Comparison of ENCODE assay signal across 19 cellular contexts in the genomic region with DNA sequence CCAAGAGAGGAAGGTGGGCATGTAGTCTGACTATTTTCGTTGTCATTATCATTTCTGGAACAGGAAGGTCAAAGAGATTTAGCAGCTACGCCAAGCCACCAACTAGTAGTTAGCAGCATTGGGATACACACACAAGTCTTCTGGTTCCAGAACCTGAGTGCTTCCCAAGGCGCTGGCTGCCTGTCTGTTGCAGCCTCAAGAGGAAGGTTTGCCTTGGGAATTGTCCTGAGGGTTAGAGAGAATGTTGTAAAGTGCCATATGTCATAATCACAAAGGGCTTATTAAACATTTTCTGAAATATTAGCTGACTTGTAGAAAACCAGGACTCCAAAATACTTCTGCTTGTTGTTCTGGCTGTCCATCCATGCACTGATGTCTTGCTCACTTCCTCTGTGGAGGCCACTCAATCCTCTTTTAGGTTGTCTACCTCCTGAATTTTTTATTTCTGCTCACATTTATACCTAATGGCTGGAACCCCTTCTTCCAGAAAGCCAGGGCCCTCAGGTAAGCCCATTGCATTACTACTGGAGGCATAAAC. TPM values are rescaled to one million over a fixed set of nuclear protein-coding genes. Genes with fewer than 3 reads are reported as not detected.
DNase-seq lines count a peak whose midpoint lies in the region; ATAC-seq, FAIRE-seq and TF ChIP-seq lines count a peak whose summit lies in the region.
"Had no signal": no experiment of that assay in that cellular context is flagged by ENCODE, and none has a peak within 500 bp of the region (broad histone marks: within the 10 kb centered on the region; RNA-seq: fewer than 3 reads in every experiment).

No MANE protein-coding gene starts in this region.

- no peak overlapping the region for H3K9ac ChIP-seq in HepG2 (ENCODE audit: insufficient read depth, low read depth, low read length)
- no peak overlapping the region for H3K9ac ChIP-seq in mucosa of rectum (ENCODE audit: low read depth in 1 of 2, low read length in 2 of 2)

- DNase-seq in right lobe of liver (no peak), HepG2 (ENCODE audit: low spot score) (no peak), heart right ventricle (no peak), activated gamma-delta T cell (lab: John Stamatoyannopoulos, UW) (no peak)
- DNase-seq: H7, Kasumi-1, MG63, NCI-H1048, NCI-H1436, NCI-H1930, NCI-H2171, NCI-H526, Peyer's patch had no signal

- ATAC-seq in right lobe of liver = peak; percentile 33 to 54 (median 41)
- ATAC-seq in HepG2 = no peak
- ATAC-seq in heart right ventricle = peak in 5 of 8 donors; percentile 24 to 46 (median 38)
- no peak for ATAC-seq in HG02938 (IDR thresholded peaks at IDR 0.05; ENCODE audit: unreplicated experiment)
- no peak for ATAC-seq in GM21717 (IDR thresholded peaks at IDR 0.05; ENCODE audit: unreplicated experiment)

- no peak overlapping the region for H3K4me3 ChIP-seq in right lobe of liver
- H3K4me3 ChIP-seq in HepG2 (replicated peaks in 1 of 3; ENCODE audit: insufficient read depth in 1 of 3, low read depth in 2 of 3, low read length in 3 of 3) = no peak overlapping the region
- H3K4me3 ChIP-seq in heart right ventricle = peak overlapping the region in 1 of 10 donors; percentile 26
- H3K4me3 ChIP-seq in mucosa of rectum (ENCODE audit: low read length in 2 of 2) = no peak overlapping the region
- H3K4me3 ChIP-seq: MG63, Peyer's patch, SK-N-MC had no signal

- no peak overlapping the region for H3K4me2 ChIP-seq in HepG2 (ENCODE audit: low read depth, low read length)

- H3K9me3 ChIP-seq in right lobe of liver (no peaks in the 10 kb centered on the region), HepG2 (ENCODE audit: low read length) (no peaks in the 10 kb centered on the region), heart right ventricle (peaks cover 0 to 6% (median 0%) of the 10 kb centered on the region in 11 donors), mucosa of rectum (ENCODE audit: control insufficient read depth in 2 of 2, low read length in 2 of 2) (no peaks in the 10 kb centered on the region)
- H3K9me3 ChIP-seq: MG63, Peyer's patch had no signal

- no peak for TF ChIP-seq EP300 in HepG2 (IDR thresholded peaks at IDR 0.05; ENCODE audit: low read depth in 2 of 2, low read length in 2 of 2)
- TF ChIP-seq EP300 in HepG2 (CRISPR knock-in tag; IDR thresholded peaks at IDR 0.05; ENCODE audit: borderline replicate concordance) = no peak

- H3K27me3 ChIP-seq in right lobe of liver = no peaks in the 10 kb centered on the region
- H3K27me3 ChIP-seq in HepG2 (ENCODE audit: control insufficient read depth in 1 of 2, insufficient read depth in 2 of 2, low read length in 2 of 2) = no peaks in the 10 kb centered on the region
- no peaks in the 10 kb centered on the region for H3K27me3 ChIP-seq in heart right ventricle
- no peaks in the 10 kb centered on the region for H3K27me3 ChIP-seq in mucosa of rectum (ENCODE audit: control insufficient read depth in 2 of 2, insufficient read depth in 2 of 2, low read length in 2 of 2)
- H3K27me3 ChIP-seq: BLaER1 treated with 17β-estradiol and CSF1 and Interleukin-3, amounts not matched to agents 10 nM and 100 nM; MG63; Peyer's patch had no signal

- H3K36me3 ChIP-seq in right lobe of liver (peaks cover 0 to 1% (median 0%) of the 10 kb centered on the region in 4 donors), HepG2 (replicated peaks in 1 of 2; ENCODE audit: control insufficient read depth in 1 of 2, insufficient read depth in 2 of 2, low read length in 2 of 2) (peaks cover under 1 to 2% of the 10 kb centered on the region in 2 experiments; a peak in 1 of 5 replicates), heart right ventricle (peaks cover 0 to 22% (median 0%) of the 10 kb centered on the region in 9 donors), mucosa of rectum (ENCODE audit: control insufficient read depth in 2 of 2, insufficient read depth in 2 of 2, low read length in 2 of 2) (peaks cover 12 to 20% of the 10 kb centered on the region in 2 donors)
- H3K36me3 ChIP-seq: MG63 had no signal

- CTCF ChIA-PET in HepG2 (lab: Yijun Ruan, JAX; ENCODE audit: low intra/inter-chr PET ratio, low total read pairs) = no interaction called here

- no peak for TF ChIP-seq RAD21 in HepG2 (CRISPR knock-in tag; IDR thresholded peaks at IDR 0.05)

- H3K4me1 ChIP-seq in right lobe of liver (no peaks in the 10 kb centered on the region), HepG2 (ENCODE audit: insufficient read depth, low read length) (no peaks in the 10 kb centered on the region), heart right ventricle (peaks cover 0 to 36% (median 0%) of the 10 kb centered on the region in 9 donors), mucosa of rectum (ENCODE audit: control insufficient read depth in 2 of 2, insufficient read depth in 2 of 2, low read length in 2 of 2) (no peaks in the 10 kb centered on the region)
- H3K4me1 ChIP-seq: Peyer's patch had no signal

- peak overlapping the region in 2 of 3 donors; percentile 6 to 24 for H3K27ac ChIP-seq in right lobe of liver
- H3K27ac ChIP-seq in HepG2 (ENCODE audit: extremely low read length, insufficient read depth, low read length) = no peak overlapping the region
- peak overlapping the region in 1 of 10 donors; percentile 61 for H3K27ac ChIP-seq in heart right ventricle
- H3K27ac ChIP-seq in mucosa of rectum (ENCODE audit: low read depth in 2 of 2, low read length in 2 of 2) = peak overlapping the region; percentile 32 to 46
- H3K27ac ChIP-seq: Peyer's patch, SK-N-MC had no signal

- in situ Hi-C loops in HepG2 (cut with HindIII; ENCODE audit: extremely low pct_ligation_motif_present, low pct_unique_long_range_greater_than_20kb) = no loop called here

- POLR2A ChIA-PET in HepG2 (lab: Yijun Ruan, JAX) = no interaction called here

- TF ChIP-seq CTCF in right lobe of liver (IDR thresholded peaks at IDR 0.05) (no peak), HepG2 (CRISPR knock-in tag; IDR thresholded peaks at IDR 0.05) (no peak), heart right ventricle (IDR thresholded peaks at IDR 0.05) (no peak)

- 62% methylated on average over 3 of the region's 3 CpGs for WGBS in right lobe of liver (ENCODE audit: insufficient coverage, low coverage, low lambda C conversion rate, missing lambda C conversion rate)
- WGBS in HepG2 (ENCODE audit: low lambda C conversion rate) = 84% methylated on average over 3 of the region's 3 CpGs
- WGBS in heart right ventricle, 2 donors = 79 to 82% methylated on average over 3 of the region's 3 CpGs

- no peak overlapping the region for H2AFZ ChIP-seq in HepG2 (ENCODE audit: low read length)

- intact Hi-C loops in right lobe of liver (cut with DNase I) (no loop called here), HepG2 (cut with micrococcal nuclease; ENCODE audit: unreplicated experiment) (no loop called here), heart right ventricle (cut with DNase I) (no loop called here)

- BruUV-seq in HepG2 (replicated peaks; lab: Mats Ljungman, UMichigan) = no TSS peak

- TF ChIP-seq POLR2A in right lobe of liver (IDR thresholded peaks at IDR 0.05) = peak; percentile 28
- TF ChIP-seq POLR2A in HepG2 (IDR thresholded peaks at IDR 0.05; ENCODE audit: insufficient read depth in 1 of 2, low read depth in 2 of 2, low read length in 2 of 2) = no peak

- no peaks in the 10 kb centered on the region for H3K79me2 ChIP-seq in HepG2 (ENCODE audit: insufficient read depth, low read length)

- H4K20me1 ChIP-seq in HepG2 (ENCODE audit: insufficient read depth, low read length) = no peaks in the 10 kb centered on the region
- H4K20me1 ChIP-seq: BLaER1 treated with 17β-estradiol and CSF1 and Interleukin-3, amounts not matched to agents 10 nM and 100 nM had no signal

- no peak for FAIRE-seq in HepG2 (lab: Jason Lieb, UNC)
- FAIRE-seq: G401.6 had no signal

TF ChIP-seq in HepG2, 621 proteins besides CTCF, POLR2A, EP300 and RAD21:
- TF ChIP-seq MAFK (conservative IDR thresholded peaks at IDR 0.05 in 1 of 2, IDR thresholded peaks at IDR 0.05 in 1 of 2; ENCODE audit: low read length in 2 of 2) (0 out of 4 replicates have a peak, but pooled peaks of 1 of the 2 experiments have one; percentile 26), NFKBIZ (CRISPR knock-in tag; IDR thresholded peaks at IDR 0.05) (no peak)
TF ChIP-seq in HepG2: peak in this region for 1.

RNA-seq across cellular contexts. Expression of gene SLC36A1, which starts 46.3 kb away (rescaled TPM):
- total RNA-seq in right lobe of liver = 1 to 10 TPM; 2.0 to 8.2 (median 5.2) TPM
- total RNA-seq in HepG2 (2016; rRNA removed; fragmentation: Illumina TruSeq; extraction: Trizol) = 5.5 and 8.0 TPM in 2 replicates
- 2.2 TPM in 2 replicates for total RNA-seq in HepG2 (2016; cell fraction: cytosol; rRNA removed; fragmentation: Illumina TruSeq; extraction: Trizol; ENCODE audit: low read depth)
- 5.3 and 6.0 TPM in 2 replicates for total RNA-seq in HepG2 (2016; cell fraction: insoluble cytoplasmic fraction; rRNA removed; fragmentation: Illumina TruSeq; extraction: Trizol)
- total RNA-seq in HepG2 (2016; cell fraction: membrane; rRNA removed; fragmentation: Illumina TruSeq; extraction: Trizol) = 5.7 and 6.6 TPM in 2 replicates
- 9.8 and 12.7 TPM in 2 replicates for total RNA-seq in HepG2 (2016; cell fraction: nucleus; rRNA removed; fragmentation: Illumina TruSeq; extraction: Trizol)
- 8.5 and 8.9 TPM in 2 replicates for polyA plus RNA-seq in HepG2 (2011; rRNA removed)
- 4.8 and 5.0 TPM in 2 replicates for polyA plus RNA-seq in HepG2 (2011; cell fraction: cytosol; rRNA removed)
- polyA plus RNA-seq in HepG2 (2011; cell fraction: nucleus; rRNA removed) = 12.0 and 12.4 TPM in 2 replicates
- 5.1 and 5.5 TPM in 2 replicates for polyA plus RNA-seq in HepG2 (2012)
- polyA plus RNA-seq in HepG2 (2016; cell fraction: cytosol; fragmentation: Illumina TruSeq; extraction: Trizol; ENCODE audit: low read depth) = 0.78 and 1.0 TPM in 2 replicates
- polyA plus RNA-seq in HepG2 (2016; cell fraction: insoluble cytoplasmic fraction; fragmentation: Illumina TruSeq; extraction: Trizol; ENCODE audit: low read depth) = 4.5 and 5.2 TPM in 2 replicates
- polyA plus RNA-seq in HepG2 (2016; cell fraction: membrane; fragmentation: Illumina TruSeq; extraction: Trizol; ENCODE audit: low read depth) = 2.0 and 2.2 TPM in 2 replicates
- polyA plus RNA-seq in HepG2 (2016; cell fraction: nucleus; fragmentation: Illumina TruSeq; extraction: Trizol; ENCODE audit: insufficient read depth, low read depth) = 11.5 and 12.1 TPM in 2 replicates
- polyA minus RNA-seq in HepG2 (2011; rRNA and poly(A)+ RNA removed; ENCODE audit: low replicate concordance) = 24.5 and 41.7 TPM in 2 replicates
- 7.5 and 9.8 TPM in 2 replicates for polyA minus RNA-seq in HepG2 (2011; cell fraction: cytosol; rRNA and poly(A)+ RNA removed)
- 14.4 and 14.7 TPM in 2 replicates for polyA minus RNA-seq in HepG2 (2011; cell fraction: nucleus; rRNA and poly(A)+ RNA removed)
- total RNA-seq in heart right ventricle = 10 to 100 TPM in 1 of 10 donors, 1 to 10 TPM in 8, under 1 TPM in 1; 0.94 to 15.3 (median 2.7) TPM
- 1 to 10 TPM; 1.7 to 2.6 TPM for polyA plus RNA-seq in heart right ventricle

Comparison
In these comparisons a context has a peak if more than half of its experiments do, and no peak if none do; other contexts are left out.
1. ATAC-seq: peak in right lobe of liver (4 of 4) and heart right ventricle (5 of 8); none in HepG2 (single experiment), HG02938 (single experiment) and GM21717 (single experiment).